8 cellular contexts compared by ENCODE assay signal in genomic region chr2:197453914-197454398, GRCh38. TPM values are rescaled to one million over a fixed set of nuclear protein-coding genes. Genes with fewer than 3 reads are reported as not detected.
DNase-seq lines count a peak whose midpoint lies in the region; ATAC-seq and TF ChIP-seq lines count a peak whose summit lies in the region.

No MANE protein-coding gene starts in this region.

- peaks cover 14% of the 10 kb centered on the region for H3K36me3 Mint-ChIP-seq in activated naive CD4-positive, alpha-beta T cell treated with anti-CD3 and anti-CD28 coated beads for 36 hours (ENCODE audit: low read depth)
- peaks cover 18% of the 10 kb centered on the region for H3K36me3 Mint-ChIP-seq in central memory CD8-positive, alpha-beta T cell (ENCODE audit: insufficient read depth)

- peak; percentile 88 for DNase-seq in activated naive CD4-positive, alpha-beta T cell treated with anti-CD3 and anti-CD28 coated beads for 36 hours
- DNase-seq in activated naive CD4-positive, alpha-beta T cell (lab: John Stamatoyannopoulos, UW) = no peak
- DNase-seq in NCI-H460 (ENCODE audit: extremely low read depth, low read depth) (peak; percentile 87), tibial nerve (ENCODE audit: low spot score in 2 of 2) (peak in 1 of 2 donors; percentile 64)
- no peak for DNase-seq in central memory CD8-positive, alpha-beta T cell (ENCODE audit: low spot score in 2 of 2)
- no peak for DNase-seq in stimulated activated CD4-positive, alpha-beta T cell treated with anti-CD3 and anti-CD28 coated beads, Interleukin-4, amount 100 ng/mL, for 1 hour

- no peaks in the 10 kb centered on the region for H3K27me3 ChIP-seq in liver (ENCODE audit: control insufficient read depth in 4 of 4, insufficient read depth in 4 of 4, low read length in 3 of 4)
- H3K27me3 ChIP-seq in tibial nerve = no peaks in the 10 kb centered on the region

- no peak for TF ChIP-seq EP300 in tibial nerve (IDR thresholded peaks at IDR 0.05)

- CTCF ChIA-PET in activated naive CD4-positive, alpha-beta T cell treated with anti-CD3 and anti-CD28 coated beads for 36 hours (lab: Charles Lee) = interaction anchor here (0.6 to 1.5 kb wide), 2 partner anchors 19 to 22 kb away, joined by 3 to 4 read pairs; partner anchors contain the start of gene SF3B1

- H3K27me3 Mint-ChIP-seq in activated naive CD4-positive, alpha-beta T cell treated with anti-CD3 and anti-CD28 coated beads for 36 hours (ENCODE audit: low read depth) = no peaks in the 10 kb centered on the region
- no peaks in the 10 kb centered on the region for H3K27me3 Mint-ChIP-seq in central memory CD8-positive, alpha-beta T cell

- H3K9me3 ChIP-seq in liver (ENCODE audit: control insufficient read depth in 4 of 4, low read length in 3 of 4) (no peaks in the 10 kb centered on the region), tibial nerve (no peaks in the 10 kb centered on the region)

- WGBS in liver = under 1% methylated on average over 11 of the region's 11 CpGs
- 0 to 1% methylated on average over 11 of the region's 11 CpGs for WGBS in tibial nerve, 2 donors

- peak; percentile 9 to 12 for TF ChIP-seq RAD21 in liver (IDR thresholded peaks at IDR 0.05)

- H3K4me3 Mint-ChIP-seq in activated naive CD4-positive, alpha-beta T cell treated with anti-CD3 and anti-CD28 coated beads for 36 hours = peak overlapping the region; percentile 100
- peak overlapping the region; percentile 99 for H3K4me3 Mint-ChIP-seq in central memory CD8-positive, alpha-beta T cell

- peaks cover 49% of the 10 kb centered on the region for H3K4me1 Mint-ChIP-seq in activated naive CD4-positive, alpha-beta T cell treated with anti-CD3 and anti-CD28 coated beads for 36 hours (ENCODE audit: low read depth)
- H3K4me1 Mint-ChIP-seq in central memory CD8-positive, alpha-beta T cell = peaks cover 47% of the 10 kb centered on the region

- H3K4me3 ChIP-seq in liver (ENCODE audit: low read depth in 1 of 3, low read length in 3 of 3) (peak overlapping the region; percentile 70 to 96 (median 92)), tibial nerve (peak overlapping the region; percentile 64 to 80 (median 68))

- TF ChIP-seq POLR2A in tibial nerve (IDR thresholded peaks at IDR 0.05) = no peak

- ATAC-seq in HG02763 (IDR thresholded peaks at IDR 0.05; ENCODE audit: unreplicated experiment) = peak; percentile 21
- no peak for ATAC-seq in central memory CD8-positive, alpha-beta T cell (replicated peaks; ENCODE audit: extremely low read depth, poor library complexity, severe bottlenecking)

- H3K36me3 ChIP-seq in liver (ENCODE audit: control insufficient read depth in 4 of 4, insufficient read depth in 3 of 4, low read depth in 1 of 4, low read length in 3 of 4) (no peaks in the 10 kb centered on the region), tibial nerve (no peaks in the 10 kb centered on the region)

- TF ChIP-seq CTCF in liver (IDR thresholded peaks at IDR 0.05; ENCODE audit: low read depth, low read length, missing input control) (no peak), tibial nerve (IDR thresholded peaks at IDR 0.05) (no peak)

- peak overlapping the region; percentile 100 for H3K27ac Mint-ChIP-seq in activated naive CD4-positive, alpha-beta T cell treated with anti-CD3 and anti-CD28 coated beads for 36 hours
- H3K27ac Mint-ChIP-seq in central memory CD8-positive, alpha-beta T cell (ENCODE audit: low read depth) = peak overlapping the region; percentile 100

- peak overlapping the region; percentile 100 for H3K27ac ChIP-seq in liver (ENCODE audit: low read depth in 1 of 2, low read length in 2 of 2)
- H3K27ac ChIP-seq in tibial nerve = peak overlapping the region; percentile 91 to 100 (median 96)

- H3K4me1 ChIP-seq in liver (ENCODE audit: control insufficient read depth in 4 of 4, insufficient read depth in 4 of 4, low read length in 3 of 4) (peaks cover 2 to 25% (median 8%) of the 10 kb centered on the region in 4 donors), tibial nerve (peaks cover 3 to 40% (median 19%) of the 10 kb centered on the region in 4 donors)

- intact Hi-C loops in activated naive CD4-positive, alpha-beta T cell treated with anti-CD3 and anti-CD28 coated beads for 36 hours (cut with micrococcal nuclease) = loop anchor here (1.0 to 2.0 kb wide), 10 partner anchors 19 to 1797 kb away; partner anchors contain the start of genes CCDC150, GTF3C3, HSPE1 and MARS2

- H3K9ac ChIP-seq in liver (ENCODE audit: low read depth in 1 of 2, low read length in 2 of 2) = peak overlapping the region; percentile 96 to 100

- H3K9me3 Mint-ChIP-seq in activated naive CD4-positive, alpha-beta T cell treated with anti-CD3 and anti-CD28 coated beads for 36 hours = no peaks in the 10 kb centered on the region
- no peaks in the 10 kb centered on the region for H3K9me3 Mint-ChIP-seq in central memory CD8-positive, alpha-beta T cell

TF ChIP-seq in liver, 16 proteins besides CTCF, POLR2A, EP300 and RAD21:
- TF ChIP-seq GABPA (IDR thresholded peaks at IDR 0.05 in 1 of 2, conservative IDR thresholded peaks at IDR 0.05 in 1 of 2) (peak in 1 of 2 donors; percentile 35), TAF1 (conservative IDR thresholded peaks at IDR 0.05) (peak; percentile 95), NR2F2 (IDR thresholded peaks at IDR 0.05) (no peak)

RNA-seq across cellular contexts. Expression of gene COQ10B, which starts 0.6 kb away (rescaled TPM):
- 10 to 100 TPM; 17.5 to 17.8 TPM for total RNA-seq in activated naive CD4-positive, alpha-beta T cell treated with anti-CD3 and anti-CD28 coated beads for 36 hours
- total RNA-seq in NCI-H460 (2014; rRNA removed; shearing (Covaris generic)) = 41.6 and 44.0 TPM in 2 replicates
- 11.8 and 12.3 TPM in 2 replicates for polyA plus RNA-seq in NCI-H460 (2014; cell fraction: nucleus; rRNA removed)
- total RNA-seq in liver (10 to 100 TPM; 18.4 to 22.1 TPM), tibial nerve (10 to 100 TPM; 17.8 to 21.0 (median 19.1) TPM)
- 10 to 100 TPM; 12.0 to 14.6 TPM for polyA plus RNA-seq in liver

RNA-seq across cellular contexts. Expression of gene SF3B1, which starts 19.1 kb away (rescaled TPM):
- total RNA-seq in activated naive CD4-positive, alpha-beta T cell treated with anti-CD3 and anti-CD28 coated beads for 36 hours = 100 to 1,000 TPM; 235 to 248 TPM
- 193 and 230 TPM in 2 replicates for total RNA-seq in NCI-H460 (2014; rRNA removed; shearing (Covaris generic))
- polyA plus RNA-seq in NCI-H460 (2014; cell fraction: nucleus; rRNA removed) = 521 and 693 TPM in 2 replicates
- total RNA-seq in liver (100 to 1,000 TPM; 121 to 180 TPM), tibial nerve (100 to 1,000 TPM; 274 to 335 (median 303) TPM)
- 100 to 1,000 TPM in 1 of 2 donors, 10 to 100 TPM in 1; 44.1 to 156 TPM for polyA plus RNA-seq in liver

RNA-seq across cellular contexts. Expression of gene HSPD1, which starts 45.7 kb away (rescaled TPM):
- 1,000 to 10,000 TPM; 1,191 to 1,210 TPM for total RNA-seq in activated naive CD4-positive, alpha-beta T cell treated with anti-CD3 and anti-CD28 coated beads for 36 hours
- total RNA-seq in NCI-H460 (2014; rRNA removed; shearing (Covaris generic)) = 1,005 and 1,107 TPM in 2 replicates
- 1,171 and 1,617 TPM in 2 replicates for polyA plus RNA-seq in NCI-H460 (2014; cell fraction: nucleus; rRNA removed)
- total RNA-seq in liver (100 to 1,000 TPM; 185 to 305 TPM), tibial nerve (100 to 1,000 TPM in 3 of 4 donors, 10 to 100 TPM in 1; 76.1 to 160 (median 119) TPM)
- 100 to 1,000 TPM; 269 to 490 TPM for polyA plus RNA-seq in liver

RNA-seq across cellular contexts. Expression of gene HSPE1, which starts 46.2 kb away (rescaled TPM):
- 100 to 1,000 TPM; 294 to 310 TPM for total RNA-seq in activated naive CD4-positive, alpha-beta T cell treated with anti-CD3 and anti-CD28 coated beads for 36 hours
- total RNA-seq in NCI-H460 (2014; rRNA removed; shearing (Covaris generic)) = 326 and 343 TPM in 2 replicates
- 180 and 325 TPM in 2 replicates for polyA plus RNA-seq in NCI-H460 (2014; cell fraction: nucleus; rRNA removed)
- total RNA-seq in liver (100 to 1,000 TPM in 1 of 2 donors, 10 to 100 TPM in 1; 88.2 to 155 TPM), tibial nerve (10 to 100 TPM; 47.5 to 79.5 (median 65.4) TPM)
- polyA plus RNA-seq in liver = 100 to 1,000 TPM; 226 to 347 TPM

Comparison
In these comparisons a context has a peak if more than half of its experiments do, and no peak if none do; other contexts are left out.
1. DNase-seq: peak in activated naive CD4-positive, alpha-beta T cell treated with anti-CD3 and anti-CD28 coated beads for 36 hours (single experiment) and NCI-H460 (single experiment); none in activated naive CD4-positive, alpha-beta T cell (0 of 4), central memory CD8-positive, alpha-beta T cell (0 of 2) and stimulated activated CD4-positive, alpha-beta T cell treated with anti-CD3 and anti-CD28 coated beads, Interleukin-4, amount 100 ng/mL, for 1 hour (single experiment).